2 cellular contexts compared by ENCODE assay signal in the genomic region with DNA sequence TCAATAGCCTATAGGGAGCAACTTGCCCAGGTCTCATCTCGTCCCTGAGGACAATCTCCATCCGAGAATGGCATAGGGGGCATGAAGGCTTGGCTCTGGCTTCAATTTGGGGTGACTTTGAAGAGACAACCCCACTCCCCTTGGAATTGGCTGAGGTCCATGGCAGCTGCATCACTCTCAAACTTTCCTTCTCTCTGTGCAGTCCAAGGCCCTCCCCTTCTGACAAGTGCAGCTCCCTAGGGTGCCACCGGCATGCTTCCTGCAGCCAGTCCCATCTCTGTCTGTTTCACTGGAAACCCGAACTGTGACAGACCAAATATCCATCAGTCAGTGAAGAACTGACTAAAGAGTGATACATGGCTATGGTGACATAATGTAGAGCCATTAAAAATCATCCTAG.
TF ChIP-seq lines count a peak whose summit lies in the region.

No MANE protein-coding gene starts in this region.

TF ChIP-seq in H1, 55 proteins besides CTCF, POLR2A, EP300 and RAD21:
- no peak for TF ChIP-seq ATF2 (IDR thresholded peaks at IDR 0.05; ENCODE audit: low read length)

TF ChIP-seq in SK-N-SH treated with all-trans-retinoic acid at 6 μM for 48 hours, 23 proteins besides CTCF, POLR2A, EP300 and RAD21:
- TF ChIP-seq, protein P1, sequence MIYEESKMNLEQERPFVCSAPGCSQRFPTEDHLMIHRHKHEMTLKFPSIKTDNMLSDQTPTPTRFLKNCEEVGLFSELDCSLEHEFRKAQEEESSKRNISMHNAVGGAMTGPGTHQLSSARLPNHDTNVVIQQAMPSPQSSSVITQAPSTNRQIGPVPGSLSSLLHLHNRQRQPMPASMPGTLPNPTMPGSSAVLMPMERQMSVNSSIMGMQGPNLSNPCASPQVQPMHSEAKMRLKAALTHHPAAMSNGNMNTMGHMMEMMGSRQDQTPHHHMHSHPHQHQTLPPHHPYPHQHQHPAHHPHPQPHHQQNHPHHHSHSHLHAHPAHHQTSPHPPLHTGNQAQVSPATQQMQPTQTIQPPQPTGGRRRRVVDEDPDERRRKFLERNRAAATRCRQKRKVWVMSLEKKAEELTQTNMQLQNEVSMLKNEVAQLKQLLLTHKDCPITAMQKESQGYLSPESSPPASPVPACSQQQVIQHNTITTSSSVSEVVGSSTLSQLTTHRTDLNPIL (CRISPR knock-in tag; IDR thresholded peaks at IDR 0.05; ENCODE audit: low read depth): no peak
- TF ChIP-seq ZNF565 (CRISPR knock-in tag; conservative IDR thresholded peaks at IDR 0.05; ENCODE audit: low read depth): no peak
- no peak for TF ChIP-seq TOX (CRISPR knock-in tag; IDR thresholded peaks at IDR 0.05; ENCODE audit: borderline replicate concordance)
- TF ChIP-seq PPARA (CRISPR knock-in tag; IDR thresholded peaks at IDR 0.05; ENCODE audit: borderline replicate concordance): no peak
- no peak for TF ChIP-seq TCF4 (CRISPR knock-in tag; IDR thresholded peaks at IDR 0.05; ENCODE audit: borderline replicate concordance)
- TF ChIP-seq ZNF8 (CRISPR knock-in tag; IDR thresholded peaks at IDR 0.05): no peak
- TF ChIP-seq RARB (CRISPR knock-in tag; IDR thresholded peaks at IDR 0.05): no peak
- TF ChIP-seq ARNTL (CRISPR knock-in tag; IDR thresholded peaks at IDR 0.05; ENCODE audit: borderline replicate concordance, low read depth): no peak
- TF ChIP-seq, protein P2, sequence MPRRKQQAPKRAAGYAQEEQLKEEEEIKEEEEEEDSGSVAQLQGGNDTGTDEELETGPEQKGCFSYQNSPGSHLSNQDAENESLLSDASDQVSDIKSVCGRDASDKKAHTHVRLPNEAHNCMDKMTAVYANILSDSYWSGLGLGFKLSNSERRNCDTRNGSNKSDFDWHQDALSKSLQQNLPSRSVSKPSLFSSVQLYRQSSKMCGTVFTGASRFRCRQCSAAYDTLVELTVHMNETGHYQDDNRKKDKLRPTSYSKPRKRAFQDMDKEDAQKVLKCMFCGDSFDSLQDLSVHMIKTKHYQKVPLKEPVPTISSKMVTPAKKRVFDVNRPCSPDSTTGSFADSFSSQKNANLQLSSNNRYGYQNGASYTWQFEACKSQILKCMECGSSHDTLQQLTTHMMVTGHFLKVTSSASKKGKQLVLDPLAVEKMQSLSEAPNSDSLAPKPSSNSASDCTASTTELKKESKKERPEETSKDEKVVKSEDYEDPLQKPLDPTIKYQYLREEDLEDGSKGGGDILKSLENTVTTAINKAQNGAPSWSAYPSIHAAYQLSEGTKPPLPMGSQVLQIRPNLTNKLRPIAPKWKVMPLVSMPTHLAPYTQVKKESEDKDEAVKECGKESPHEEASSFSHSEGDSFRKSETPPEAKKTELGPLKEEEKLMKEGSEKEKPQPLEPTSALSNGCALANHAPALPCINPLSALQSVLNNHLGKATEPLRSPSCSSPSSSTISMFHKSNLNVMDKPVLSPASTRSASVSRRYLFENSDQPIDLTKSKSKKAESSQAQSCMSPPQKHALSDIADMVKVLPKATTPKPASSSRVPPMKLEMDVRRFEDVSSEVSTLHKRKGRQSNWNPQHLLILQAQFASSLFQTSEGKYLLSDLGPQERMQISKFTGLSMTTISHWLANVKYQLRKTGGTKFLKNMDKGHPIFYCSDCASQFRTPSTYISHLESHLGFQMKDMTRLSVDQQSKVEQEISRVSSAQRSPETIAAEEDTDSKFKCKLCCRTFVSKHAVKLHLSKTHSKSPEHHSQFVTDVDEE (CRISPR knock-in tag; IDR thresholded peaks at IDR 0.05): no peak
